ENCODE assay signal across 19 cellular contexts in genomic region chr12:53474077-53474476, GRCh38. TPM values are rescaled to one million over a fixed set of nuclear protein-coding genes. Genes with fewer than 3 reads are reported as not detected.
A peak's percentile ranks its signal among the peaks of the same experiment; 100 is the strongest.
DNase-seq lines count a peak whose midpoint lies in the region; ATAC-seq and TF ChIP-seq lines count a peak whose summit lies in the region.
"Had no signal": no experiment of that assay in that cellular context is flagged by ENCODE, and none has a peak within 500 bp of the region (broad histone marks: within the 10 kb centered on the region; RNA-seq: fewer than 3 reads in every experiment).

No MANE protein-coding gene starts in this region.

- H3K79me2 ChIP-seq in GM23338 (replicated peaks; ENCODE audit: insufficient read depth) = peaks cover 54% of the 10 kb centered on the region

- H3K27me3 Mint-ChIP-seq in GM23338 (ENCODE audit: insufficient read depth, low read depth, poor library complexity) (peaks cover 4% of the 10 kb centered on the region), nephron (ENCODE audit: low read depth) (no peaks in the 10 kb centered on the region)

- H3K36me3 Mint-ChIP-seq in GM23338 (ENCODE audit: low read depth) (peaks cover 100% of the 10 kb centered on the region), nephron (ENCODE audit: low read depth) (peaks cover 72% of the 10 kb centered on the region)

- ATAC-seq in GM23338 (no peak), HG03469 (IDR thresholded peaks at IDR 0.05; ENCODE audit: unreplicated experiment) (no peak), body of pancreas (no peak)

- TF ChIP-seq POLR2A in thyroid gland (IDR thresholded peaks at IDR 0.05) (no peak), body of pancreas (IDR thresholded peaks at IDR 0.05) (no peak)

- peaks cover 43% of the 10 kb centered on the region for H3F3A ChIP-seq in GM23338 (replicated peaks; ENCODE audit: low read depth)

- H3K9me3 Mint-ChIP-seq in GM23338 (no peaks in the 10 kb centered on the region), nephron (no peaks in the 10 kb centered on the region)

- H3K27ac Mint-ChIP-seq in GM23338 (no peak overlapping the region), nephron (peak overlapping the region; percentile 84 to 87 (median 85))

- H3K4me3 ChIP-seq in BLaER1 = no peak overlapping the region
- H3K4me3 ChIP-seq in GM23338 = no peak overlapping the region
- no peak overlapping the region for H3K4me3 ChIP-seq in adipocyte (ENCODE audit: low read length)
- no peak overlapping the region for H3K4me3 ChIP-seq in thyroid gland (replicated peaks in 1 of 3)
- H3K4me3 ChIP-seq in body of pancreas = no peak overlapping the region
- H3K4me3 ChIP-seq: right atrium auricular region, SJCRH30 had no signal

- H3K9ac ChIP-seq in BLaER1 = peak overlapping the region; percentile 25; the same call in 1 of the 2 replicates
- H3K9ac ChIP-seq in adipocyte (ENCODE audit: low read length) = peak overlapping the region; percentile 19

- H3K27ac ChIP-seq in BLaER1 (no peak overlapping the region), GM23338 (ENCODE audit: low read depth) (peak overlapping the region; percentile 9), thyroid gland (no peak overlapping the region), body of pancreas (peak overlapping the region in 1 of 4 donors; percentile 34)
- H3K27ac ChIP-seq: right atrium auricular region, SJCRH30 had no signal

- H3K4me3 Mint-ChIP-seq in GM23338 (no peak overlapping the region), nephron (no peak overlapping the region)

- DNase-seq in GM23338 (ENCODE audit: low spot score) (no peak), adipocyte (ENCODE audit: low read depth) (no peak), thyroid gland (no peak), body of pancreas (no peak)
- DNase-seq in stimulated activated CD4-positive, alpha-beta T cell treated with anti-CD3 and anti-CD28 coated beads, Interleukin-4, amount 100 ng/mL, for 1 hour = no peak
- DNase-seq: islet precursor cell; Karpas-422; NCI-H2029; NK-92 treated with Interleukin-12 subunit alpha and Interleukin-12 subunit beta, amount 100 ng/mL, for 24 hours; SJCRH30; stimulated activated CD4-positive, alpha-beta T cell treated with anti-CD3 and anti-CD28 coated beads, Interleukin-4, amount 100 ng/mL, for 4 hours; stimulated activated naive CD4-positive, alpha-beta T cell treated with Interleukin-2 at 50 U/mL for 16 hours had no signal

- no peak for TF ChIP-seq CTCF in GM23338 (conservative IDR thresholded peaks at IDR 0.05; ENCODE audit: low read depth in 2 of 2)
- no peak for TF ChIP-seq CTCF in nephron (IDR thresholded peaks at IDR 0.05; ENCODE audit: unreplicated experiment in 3 of 3)
- no peak for TF ChIP-seq CTCF in thyroid gland (IDR thresholded peaks at IDR 0.05)
- no peak for TF ChIP-seq CTCF in body of pancreas (IDR thresholded peaks at IDR 0.05)

- 83 to 86% methylated on average over 2 of the region's 2 CpGs for WGBS in thyroid gland, 2 donors
- 53 to 60% methylated on average over 2 of the region's 2 CpGs for WGBS in body of pancreas, 2 donors

- H4K20me1 ChIP-seq in BLaER1 (peaks cover 99% of the 10 kb centered on the region), GM23338 (replicated peaks; ENCODE audit: insufficient read depth) (peaks cover 64% of the 10 kb centered on the region)

- no peak overlapping the region for H3K4me2 ChIP-seq in BLaER1
- H3K4me2 ChIP-seq in GM23338 = no peak overlapping the region

- H3K4me1 ChIP-seq in BLaER1 = no peaks in the 10 kb centered on the region
- H3K4me1 ChIP-seq in GM23338 (ENCODE audit: insufficient read depth) = peaks cover 26% of the 10 kb centered on the region
- peaks cover 68% of the 10 kb centered on the region for H3K4me1 ChIP-seq in adipocyte (ENCODE audit: control insufficient read depth, insufficient read depth, low read length)
- H3K4me1 ChIP-seq in thyroid gland = no peaks in the 10 kb centered on the region
- H3K4me1 ChIP-seq in body of pancreas = peaks cover 49% of the 10 kb centered on the region

- peaks cover 46% of the 10 kb centered on the region for H3K4me1 Mint-ChIP-seq in GM23338
- H3K4me1 Mint-ChIP-seq in nephron = peaks cover 42% of the 10 kb centered on the region

- no peaks in the 10 kb centered on the region for H3K9me3 ChIP-seq in BLaER1
- no peaks in the 10 kb centered on the region for H3K9me3 ChIP-seq in adipocyte (ENCODE audit: control insufficient read depth, low read length)
- no peaks in the 10 kb centered on the region for H3K9me3 ChIP-seq in thyroid gland
- no peaks in the 10 kb centered on the region for H3K9me3 ChIP-seq in body of pancreas
- H3K9me3 ChIP-seq: right atrium auricular region, SJCRH30 had no signal

- no peaks in the 10 kb centered on the region for H3K9me2 ChIP-seq in GM23338 (ENCODE audit: insufficient read depth)

- intact Hi-C loops in thyroid gland (cut with DNase I) (no loop called here), body of pancreas (cut with DNase I) (no loop called here)

- H3K27me3 ChIP-seq in BLaER1 = no peaks in the 10 kb centered on the region
- H3K27me3 ChIP-seq in GM23338 (ENCODE audit: insufficient read depth) = no peaks in the 10 kb centered on the region
- H3K27me3 ChIP-seq in adipocyte (replicated peaks; ENCODE audit: control insufficient read depth, insufficient read depth, low read length) = no peaks in the 10 kb centered on the region
- no peaks in the 10 kb centered on the region for H3K27me3 ChIP-seq in thyroid gland
- no peaks in the 10 kb centered on the region for H3K27me3 ChIP-seq in body of pancreas
- H3K27me3 ChIP-seq: right atrium auricular region, SJCRH30 had no signal

- no peak overlapping the region for H2AFZ ChIP-seq in GM23338

- peaks cover 99% of the 10 kb centered on the region for H3K36me3 ChIP-seq in BLaER1
- peaks cover 85% of the 10 kb centered on the region for H3K36me3 ChIP-seq in GM23338 (ENCODE audit: insufficient read depth)
- peaks cover 94% of the 10 kb centered on the region for H3K36me3 ChIP-seq in adipocyte (ENCODE audit: control insufficient read depth, insufficient read depth, low read length, severe bottlenecking)
- peaks cover 77 to 96% of the 10 kb centered on the region in 2 donors for H3K36me3 ChIP-seq in thyroid gland
- H3K36me3 ChIP-seq in body of pancreas (replicated peaks in 1 of 2; ENCODE audit: insufficient read depth in 1 of 2, low read depth in 2 of 2) = peaks cover 16 to 32% of the 10 kb centered on the region in 2 donors

TF ChIP-seq in GM23338, 12 proteins besides CTCF, POLR2A, EP300 and RAD21 (continues in another document):
- TF ChIP-seq EZH2 (IDR thresholded peaks at IDR 0.05; ENCODE audit: low read depth, unreplicated experiment) (no peak), EZH2phosphoT487 (IDR thresholded peaks at IDR 0.05; ENCODE audit: unreplicated experiment) (no peak)

RNA-seq across cellular contexts. Expression of gene PCBP2, which starts 22.2 kb away (rescaled TPM):
- total RNA-seq in GM23338 (2014; rRNA removed; shearing (Covaris generic)) = 676 and 713 TPM in 2 replicates
- polyA plus RNA-seq in GM23338 (2016; fragmentation: Nextera tagmentation; extraction: Ambion mirVana) = 397 and 473 TPM in 2 replicates
- total RNA-seq in thyroid gland = 100 to 1,000 TPM; 493 to 555 (median 514) TPM
- 100 to 1,000 TPM; 226 to 308 TPM for total RNA-seq in body of pancreas

RNA-seq across cellular contexts. Expression of gene MAP3K12, which starts 25.2 kb away (rescaled TPM):
- total RNA-seq in GM23338 (2014; rRNA removed; shearing (Covaris generic)) = 15.6 and 17.9 TPM in 2 replicates
- polyA plus RNA-seq in GM23338 (2016; fragmentation: Nextera tagmentation; extraction: Ambion mirVana) = 6.6 and 7.9 TPM in 2 replicates
- 10 to 100 TPM in 2 of 4 donors, 1 to 10 TPM in 2; 5.2 to 12.9 (median 10.6) TPM for total RNA-seq in thyroid gland
- 10 to 100 TPM; 10.9 to 34.6 TPM for total RNA-seq in body of pancreas

RNA-seq across cellular contexts. Expression of gene TARBP2, which starts 27.0 kb away (rescaled TPM):
- total RNA-seq in GM23338 (2014; rRNA removed; shearing (Covaris generic)) = 55.7 and 83.4 TPM in 2 replicates
- polyA plus RNA-seq in GM23338 (2016; fragmentation: Nextera tagmentation; extraction: Ambion mirVana) = 52.1 and 57.0 TPM in 2 replicates
- total RNA-seq in thyroid gland = 10 to 100 TPM; 31.2 to 44.8 (median 34.7) TPM
- total RNA-seq in body of pancreas = 10 to 100 TPM; 36.6 to 66.9 TPM

RNA-seq across cellular contexts. Expression of gene PRR13, which starts 32.5 kb away (rescaled TPM):
- total RNA-seq in GM23338 (2014; rRNA removed; shearing (Covaris generic)) = 70.5 and 120 TPM in 2 replicates
- 302 and 303 TPM in 2 replicates for polyA plus RNA-seq in GM23338 (2016; fragmentation: Nextera tagmentation; extraction: Ambion mirVana)
- 10 to 100 TPM; 51.6 to 83.6 (median 68.9) TPM for total RNA-seq in thyroid gland
- 10 to 100 TPM; 18.5 to 43.8 TPM for total RNA-seq in body of pancreas

RNA-seq across cellular contexts. Expression of gene NPFF, which starts 33.2 kb away (rescaled TPM):
- 0.69 TPM in 1 of 2 replicates, not detected in the other for total RNA-seq in GM23338 (2014; rRNA removed; shearing (Covaris generic))
- polyA plus RNA-seq in GM23338 (2016; fragmentation: Nextera tagmentation; extraction: Ambion mirVana) = 0.71 and 0.96 TPM in 2 replicates
- total RNA-seq in thyroid gland = not detected
- not detected for total RNA-seq in body of pancreas
- total RNA-seq: bronchial epithelial cell, endothelial cell of umbilical vein, mononuclear cell, right atrium auricular region had no signal
- polyA plus RNA-seq: endothelial cell of umbilical vein had no signal
